8 cellular contexts compared by ENCODE assay signal in the genomic region with DNA sequence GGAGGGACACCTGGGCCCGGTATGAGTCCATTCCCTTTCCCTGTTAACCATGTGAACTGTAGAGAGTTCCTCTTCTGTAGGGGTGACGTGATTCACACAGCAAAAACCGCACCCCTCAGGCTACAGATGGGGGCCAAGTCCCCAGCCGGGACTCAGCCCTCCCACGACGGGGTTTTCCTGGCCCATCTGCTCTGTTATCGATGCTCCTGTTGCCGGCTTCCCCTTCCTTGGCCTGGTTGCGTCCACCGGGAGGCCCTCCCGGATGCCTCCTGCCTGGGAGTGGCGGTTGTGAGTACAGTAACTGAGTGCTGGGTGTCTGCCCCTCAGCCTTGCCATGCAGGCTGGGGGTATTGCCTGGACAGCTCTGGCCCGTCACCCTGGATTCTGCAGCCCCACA. TPM values are rescaled to one million over a fixed set of nuclear protein-coding genes. Genes with fewer than 3 reads are reported as not detected.
DNase-seq lines count a peak whose midpoint lies in the region; ATAC-seq, FAIRE-seq and TF ChIP-seq lines count a peak whose summit lies in the region.

No MANE protein-coding gene starts in this region.

- CTCF ChIA-PET in CD8-positive, alpha-beta T cell (lab: Charles Lee) = interaction anchor here (1.0 to 1.9 kb wide), 4 partner anchors 10 to 305 kb away, joined by 3 to 4 read pairs (median 4); no protein-coding TSS in a partner anchor
- CTCF ChIA-PET in activated CD8-positive, alpha-beta T cell treated with anti-CD3 and anti-CD28 coated beads, Interleukin-2, amount 10 ng/mL, durations not matched to agents 7 days and 5 days (lab: Charles Lee) = interaction anchor here (1.2 to 1.8 kb wide), 5 partner anchors 10 to 306 kb away, joined by 3 to 12 read pairs (median 8); a partner anchor contains a TSS

- H3K9ac ChIP-seq in HUES6 (ENCODE audit: low read length) (peak overlapping the region; percentile 7), kidney (ENCODE audit: low read length in 2 of 2) (peak overlapping the region in 1 of 2 donors; percentile 55)

- POLR2A ChIA-PET in CD8-positive, alpha-beta T cell (lab: Charles Lee) = interaction anchor here (0.8 kb wide), 1 partner anchor 71 kb away, joined by 3 read pairs; no protein-coding TSS in a partner anchor
- POLR2A ChIA-PET in activated CD8-positive, alpha-beta T cell treated with anti-CD3 and anti-CD28 coated beads, Interleukin-2, amount 10 ng/mL, durations not matched to agents 7 days and 5 days (lab: Charles Lee) = no interaction called here

- peak in 4 of 7 experiments; percentile 36 to 74 (median 59) for DNase-seq in CD8-positive, alpha-beta T cell
- no peak for DNase-seq in activated CD8-positive, alpha-beta T cell treated with anti-CD3 and anti-CD28 coated beads, Interleukin-2, amount 10 ng/mL, durations not matched to agents 7 days and 5 days
- peak; percentile 54 to 74 for DNase-seq in foreskin keratinocyte
- no peak for DNase-seq in skeletal muscle cell (ENCODE audit: low read depth)
- no peak for DNase-seq in NCI-H526 treated with DMSO at 0.1 percent for 48 hours (lab: John Stamatoyannopoulos, UW)
- no peak for DNase-seq in kidney

- FAIRE-seq in kidney (lab: Jason Lieb, UNC) = no peak

- peak overlapping the region; percentile 69 for H3K4me3 ChIP-seq in CD8-positive, alpha-beta T cell (ENCODE audit: low read depth, low read length)
- H3K4me3 ChIP-seq in HUES6 (ENCODE audit: low read depth, low read length) (peak overlapping the region; percentile 56), skeletal muscle cell (ENCODE audit: low read depth, low read length) (peak overlapping the region; percentile 53), kidney (ENCODE audit: low read length in 2 of 2) (peak overlapping the region in 1 of 2 donors; percentile 55)

- no peaks in the 10 kb centered on the region for H3K27me3 ChIP-seq in CD8-positive, alpha-beta T cell (ENCODE audit: insufficient read depth, low read length)
- H3K27me3 ChIP-seq in HUES6 (ENCODE audit: control insufficient read depth, insufficient read depth, low read length) (peaks cover 13% of the 10 kb centered on the region), foreskin keratinocyte (no peaks in the 10 kb centered on the region)

- H3K9me3 Mint-ChIP-seq in CD8-positive, alpha-beta T cell = no peaks in the 10 kb centered on the region
- H3K9me3 Mint-ChIP-seq in activated CD8-positive, alpha-beta T cell treated with anti-CD3 and anti-CD28 coated beads, Interleukin-2, amount 10 ng/mL, durations not matched to agents 7 days and 5 days (ENCODE audit: insufficient read depth) = no peaks in the 10 kb centered on the region

- intact Hi-C loops in CD8-positive, alpha-beta T cell (cut with DNase I, micrococcal nuclease) = loop anchor here (1.0 to 10.0 kb wide), 19 partner anchors 67 to 1385 kb away; a partner anchor contains a TSS
- intact Hi-C loops in kidney (cut with DNase I) = loop anchor here (10.0 kb wide), 1 partner anchor 227 kb away; no protein-coding TSS in a partner anchor

- peak overlapping the region; percentile 71 for H3K27ac ChIP-seq in CD8-positive, alpha-beta T cell (ENCODE audit: low read depth, low read length)
- H3K27ac ChIP-seq in HUES6 (ENCODE audit: low read depth, low read length) (no peak overlapping the region), foreskin keratinocyte (peak overlapping the region; percentile 64), kidney (ENCODE audit: low read depth in 2 of 2, low read length in 2 of 2) (peak overlapping the region in 1 of 2 donors; percentile 8)

- peaks cover 19% of the 10 kb centered on the region for H3K4me1 ChIP-seq in CD8-positive, alpha-beta T cell (ENCODE audit: insufficient read depth, low read length)
- H3K4me1 ChIP-seq in HUES6 (ENCODE audit: control insufficient read depth, insufficient read depth, low read length) = peaks cover 25% of the 10 kb centered on the region; the same call in 1 of the 2 replicates
- peaks cover 4% of the 10 kb centered on the region for H3K4me1 ChIP-seq in foreskin keratinocyte
- H3K4me1 ChIP-seq in kidney (ENCODE audit: control insufficient read depth in 1 of 2, insufficient read depth in 1 of 2, low read depth in 1 of 2, low read length in 2 of 2) = peaks cover 0 to 10% of the 10 kb centered on the region in 2 donors

- peaks cover 14% of the 10 kb centered on the region for H3K27me3 Mint-ChIP-seq in CD8-positive, alpha-beta T cell (ENCODE audit: low read depth)
- H3K27me3 Mint-ChIP-seq in activated CD8-positive, alpha-beta T cell treated with anti-CD3 and anti-CD28 coated beads, Interleukin-2, amount 10 ng/mL, durations not matched to agents 7 days and 5 days (ENCODE audit: low read depth) = peaks cover 10% of the 10 kb centered on the region

- H3K27ac Mint-ChIP-seq in CD8-positive, alpha-beta T cell = peak overlapping the region; percentile 94
- H3K27ac Mint-ChIP-seq in activated CD8-positive, alpha-beta T cell treated with anti-CD3 and anti-CD28 coated beads, Interleukin-2, amount 10 ng/mL, durations not matched to agents 7 days and 5 days = peak overlapping the region; percentile 73

- H3K36me3 Mint-ChIP-seq in CD8-positive, alpha-beta T cell = no peaks in the 10 kb centered on the region
- H3K36me3 Mint-ChIP-seq in activated CD8-positive, alpha-beta T cell treated with anti-CD3 and anti-CD28 coated beads, Interleukin-2, amount 10 ng/mL, durations not matched to agents 7 days and 5 days (ENCODE audit: low read depth) = no peaks in the 10 kb centered on the region

- no peaks in the 10 kb centered on the region for H3K36me3 ChIP-seq in CD8-positive, alpha-beta T cell (ENCODE audit: insufficient read depth, low read length)
- H3K36me3 ChIP-seq in HUES6 (ENCODE audit: control insufficient read depth, insufficient read depth, low read length) (no peaks in the 10 kb centered on the region), kidney (ENCODE audit: control insufficient read depth in 1 of 2, insufficient read depth in 2 of 2, low read length in 2 of 2) (no peaks in the 10 kb centered on the region)

- no peaks in the 10 kb centered on the region for H3K9me3 ChIP-seq in CD8-positive, alpha-beta T cell (ENCODE audit: low read length)
- H3K9me3 ChIP-seq in HUES6 (ENCODE audit: control insufficient read depth, insufficient read depth, low read depth, low read length) = no peaks in the 10 kb centered on the region
- H3K9me3 ChIP-seq in kidney (ENCODE audit: control insufficient read depth in 1 of 2, low read length in 2 of 2) = no peaks in the 10 kb centered on the region

- no peak for TF ChIP-seq CTCF in CD8-positive, alpha-beta T cell (IDR thresholded peaks at IDR 0.05)
- TF ChIP-seq CTCF in foreskin keratinocyte (conservative IDR thresholded peaks at IDR 0.05) (no peak), kidney (IDR thresholded peaks at IDR 0.05; ENCODE audit: borderline replicate concordance, extremely low read depth, insufficient read depth) (no peak)

- H3K4me3 Mint-ChIP-seq in CD8-positive, alpha-beta T cell = peak overlapping the region; percentile 85
- peak overlapping the region; percentile 76 for H3K4me3 Mint-ChIP-seq in activated CD8-positive, alpha-beta T cell treated with anti-CD3 and anti-CD28 coated beads, Interleukin-2, amount 10 ng/mL, durations not matched to agents 7 days and 5 days

- peak; percentile 42 for ATAC-seq in CD8-positive, alpha-beta T cell
- ATAC-seq in GM21360 (IDR thresholded peaks at IDR 0.05; ENCODE audit: unreplicated experiment) (peak; percentile 32), foreskin keratinocyte (peak; percentile 70)
- ATAC-seq in activated CD8-positive, alpha-beta T cell treated with anti-CD3 and anti-CD28 coated beads, Interleukin-2, amount 10 ng/mL, durations not matched to agents 7 days and 5 days = peak; percentile 10

- H3K4me1 Mint-ChIP-seq in CD8-positive, alpha-beta T cell (ENCODE audit: low read depth) = peaks cover 12% of the 10 kb centered on the region
- peaks cover 23% of the 10 kb centered on the region for H3K4me1 Mint-ChIP-seq in activated CD8-positive, alpha-beta T cell treated with anti-CD3 and anti-CD28 coated beads, Interleukin-2, amount 10 ng/mL, durations not matched to agents 7 days and 5 days (ENCODE audit: low read depth)

RNA-seq across cellular contexts. Expression of a gene that starts 0.8 kb away (rescaled TPM):
- total RNA-seq in CD8-positive, alpha-beta T cell = 1 to 10 TPM; 7.3 to 8.4 TPM
- 1 to 10 TPM; 2.4 to 2.7 TPM for total RNA-seq in activated CD8-positive, alpha-beta T cell treated with anti-CD3 and anti-CD28 coated beads, Interleukin-2, amount 10 ng/mL, durations not matched to agents 7 days and 5 days
- total RNA-seq in foreskin keratinocyte (76.1 and 82.6 TPM in 2 replicates), kidney (29.0 TPM)
- polyA plus RNA-seq in foreskin keratinocyte (23.7 and 24.2 TPM in 2 replicates), kidney (ENCODE audit: insufficient read depth, low read depth, low replicate concordance) (5.3 TPM)

Comparison
In these comparisons a context has a peak if more than half of its experiments do, and no peak if none do; other contexts are left out.
1. ATAC-seq: peak in every context shown above with its lines; median percentile 70 in foreskin keratinocyte; 42 in CD8-positive, alpha-beta T cell; 32 in GM21360; 10 in activated CD8-positive, alpha-beta T cell treated with anti-CD3 and anti-CD28 coated beads, Interleukin-2, amount 10 ng/mL, durations not matched to agents 7 days and 5 days.
2. DNase-seq: peak in CD8-positive, alpha-beta T cell (4 of 7) and foreskin keratinocyte (2 of 2); none in activated CD8-positive, alpha-beta T cell treated with anti-CD3 and anti-CD28 coated beads, Interleukin-2, amount 10 ng/mL, durations not matched to agents 7 days and 5 days (single experiment), skeletal muscle cell (single experiment), NCI-H526 treated with DMSO at 0.1 percent for 48 hours (single experiment) and kidney (single experiment).